Comparison of ENCODE assay signal across 8 cellular contexts in the genomic region with DNA sequence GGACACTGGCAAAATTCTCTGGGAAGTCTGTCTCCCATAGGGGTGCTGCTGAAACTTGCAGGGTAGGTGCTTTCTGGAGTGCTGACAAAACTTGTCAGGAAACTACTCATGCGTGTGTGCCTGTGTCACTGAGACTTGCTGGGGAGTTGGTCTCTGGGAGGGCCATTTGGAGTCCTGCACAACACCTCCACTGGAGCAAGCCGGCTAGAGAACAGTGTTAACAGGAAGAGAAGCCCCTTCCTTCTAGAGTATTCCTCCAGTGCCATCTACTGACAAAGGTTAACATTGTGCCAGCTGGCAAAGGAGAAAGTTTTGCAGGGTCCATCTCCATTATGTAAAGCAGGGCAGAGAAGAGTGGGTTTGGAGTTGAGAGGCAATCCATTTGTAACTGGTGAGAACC. TPM values are rescaled to one million over a fixed set of nuclear protein-coding genes. Genes with fewer than 3 reads are reported as not detected.
DNase-seq lines count a peak whose midpoint lies in the region; ATAC-seq and TF ChIP-seq lines count a peak whose summit lies in the region.

No MANE protein-coding gene starts in this region.

- DNase-seq in BE2C (peak; percentile 18), GM10266 (ENCODE audit: extremely low spot score) (peak; percentile 51), HuH-7 (ENCODE audit: low spot score) (peak; percentile 8), activated B cell treated with CpG ODN at 0.5 μM for 24 hours (no peak), erythroblast (lab: John Stamatoyannopoulos, UW) (peak; percentile 15 to 27)
- DNase-seq in natural killer cell treated with Interleukin-12 subunit alpha and Interleukin-12 subunit beta and Interleukin-15 and Interleukin-18, amount 100 ng/mL, for 72 hours (ENCODE audit: low spot score), result no peak

- no peaks in the 10 kb centered on the region for H3K4me1 ChIP-seq in BE2C

- H3K36me3 Mint-ChIP-seq in activated B cell treated with CpG ODN at 0.5 μM for 24 hours (ENCODE audit: low read depth), result peaks cover 37% of the 10 kb centered on the region
- H3K36me3 Mint-ChIP-seq in natural killer cell treated with Interleukin-12 subunit alpha and Interleukin-12 subunit beta and Interleukin-15 and Interleukin-18, amount 100 ng/mL, for 72 hours, result no peaks in the 10 kb centered on the region

- H3K27ac Mint-ChIP-seq in activated B cell treated with CpG ODN at 0.5 μM for 24 hours, result no peak overlapping the region
- H3K27ac Mint-ChIP-seq in natural killer cell treated with Interleukin-12 subunit alpha and Interleukin-12 subunit beta and Interleukin-15 and Interleukin-18, amount 100 ng/mL, for 72 hours, result peak overlapping the region in 1 of 2 donors; percentile 43

- no peaks in the 10 kb centered on the region for H3K27me3 Mint-ChIP-seq in activated B cell treated with CpG ODN at 0.5 μM for 24 hours
- no peaks in the 10 kb centered on the region for H3K27me3 Mint-ChIP-seq in natural killer cell treated with Interleukin-12 subunit alpha and Interleukin-12 subunit beta and Interleukin-15 and Interleukin-18, amount 100 ng/mL, for 72 hours

- no peaks in the 10 kb centered on the region for H3K36me3 ChIP-seq in BE2C

- H3K27me3 ChIP-seq in BE2C, result no peaks in the 10 kb centered on the region

- no peaks in the 10 kb centered on the region for H3K9me3 Mint-ChIP-seq in activated B cell treated with CpG ODN at 0.5 μM for 24 hours
- no peaks in the 10 kb centered on the region for H3K9me3 Mint-ChIP-seq in natural killer cell treated with Interleukin-12 subunit alpha and Interleukin-12 subunit beta and Interleukin-15 and Interleukin-18, amount 100 ng/mL, for 72 hours

- TF ChIP-seq CTCF in BE2C (IDR thresholded peaks at IDR 0.05; ENCODE audit: low read depth, low read length), result peak; percentile 53
- TF ChIP-seq CTCF in GM10266 (IDR thresholded peaks at IDR 0.05; ENCODE audit: control insufficient read depth, insufficient read depth, low read depth, missing control alignments), result peak; percentile 64
- no peak for TF ChIP-seq CTCF in activated B cell treated with CpG ODN at 0.5 μM for 24 hours (IDR thresholded peaks at IDR 0.05)

- intact Hi-C loops in activated B cell treated with CpG ODN at 0.5 μM for 24 hours (cut with micrococcal nuclease), result loop anchor here (1.0 to 5.0 kb wide), 2 partner anchors 96 to 441 kb away; a partner anchor contains a TSS

- POLR2A ChIA-PET in activated B cell treated with CpG ODN at 0.5 μM for 24 hours (lab: Charles Lee), result interaction anchor here (1.0 to 1.2 kb wide), 2 partner anchors 92 to 106 kb away, joined by 4 to 7 read pairs; a partner anchor contains a TSS

- no peak overlapping the region for H3K4me3 ChIP-seq in BE2C (ENCODE audit: low read depth, low read length)

- H3K4me3 Mint-ChIP-seq in activated B cell treated with CpG ODN at 0.5 μM for 24 hours, result no peak overlapping the region
- H3K4me3 Mint-ChIP-seq in natural killer cell treated with Interleukin-12 subunit alpha and Interleukin-12 subunit beta and Interleukin-15 and Interleukin-18, amount 100 ng/mL, for 72 hours, result no peak overlapping the region

- ATAC-seq in activated B cell treated with CpG ODN at 0.5 μM for 24 hours (ENCODE audit: low read depth) (peak; percentile 81), HG03439 (IDR thresholded peaks at IDR 0.05; ENCODE audit: unreplicated experiment) (no peak), HG03460 (IDR thresholded peaks at IDR 0.05; ENCODE audit: unreplicated experiment) (no peak)
- ATAC-seq in natural killer cell treated with Interleukin-12 subunit alpha and Interleukin-12 subunit beta and Interleukin-15 and Interleukin-18, amount 100 ng/mL, for 72 hours, result peak; percentile 59 to 67

- H3K9me3 ChIP-seq in BE2C, result no peaks in the 10 kb centered on the region

- CTCF ChIA-PET in activated B cell treated with CpG ODN at 0.5 μM for 24 hours (lab: Charles Lee), result interaction anchor here (1.3 to 1.9 kb wide), 3 partner anchors 9 to 432 kb away, joined by 4 to 17 read pairs (median 4); no protein-coding TSS in a partner anchor

- peaks cover 7% of the 10 kb centered on the region for H3K4me1 Mint-ChIP-seq in activated B cell treated with CpG ODN at 0.5 μM for 24 hours
- H3K4me1 Mint-ChIP-seq in natural killer cell treated with Interleukin-12 subunit alpha and Interleukin-12 subunit beta and Interleukin-15 and Interleukin-18, amount 100 ng/mL, for 72 hours (ENCODE audit: low read depth in 2 of 2), result peaks cover 6 to 12% of the 10 kb centered on the region in 2 donors

- TF ChIP-seq POLR2A in erythroblast (IDR thresholded peaks at IDR 0.05; ENCODE audit: low read length), result no peak

RNA-seq across cellular contexts. Expression of a gene that starts 30.0 kb away (rescaled TPM):
- polyA plus RNA-seq in BE2C (2012; ENCODE audit: insufficient read depth, insufficient read length, low read depth), result 5.7 TPM
- total RNA-seq in activated B cell treated with CpG ODN at 0.5 μM for 24 hours, result 42.4 and 46.4 TPM in 2 replicates
- 10 to 100 TPM; 36.8 to 41.5 TPM for total RNA-seq in natural killer cell treated with Interleukin-12 subunit alpha and Interleukin-12 subunit beta and Interleukin-15 and Interleukin-18, amount 100 ng/mL, for 72 hours

Comparison
In these comparisons a context has a peak if more than half of its experiments do, and no peak if none do; other contexts are left out.
1. DNase-seq: peak in BE2C (single experiment), GM10266 (single experiment), HuH-7 (single experiment) and erythroblast (2 of 2); none in activated B cell treated with CpG ODN at 0.5 μM for 24 hours (single experiment) and natural killer cell treated with Interleukin-12 subunit alpha and Interleukin-12 subunit beta and Interleukin-15 and Interleukin-18, amount 100 ng/mL, for 72 hours (single experiment).
2. ATAC-seq: peak in activated B cell treated with CpG ODN at 0.5 μM for 24 hours (single experiment) and natural killer cell treated with Interleukin-12 subunit alpha and Interleukin-12 subunit beta and Interleukin-15 and Interleukin-18, amount 100 ng/mL, for 72 hours (2 of 2); none in HG03439 (single experiment) and HG03460 (single experiment).